In the genomic region with DNA sequence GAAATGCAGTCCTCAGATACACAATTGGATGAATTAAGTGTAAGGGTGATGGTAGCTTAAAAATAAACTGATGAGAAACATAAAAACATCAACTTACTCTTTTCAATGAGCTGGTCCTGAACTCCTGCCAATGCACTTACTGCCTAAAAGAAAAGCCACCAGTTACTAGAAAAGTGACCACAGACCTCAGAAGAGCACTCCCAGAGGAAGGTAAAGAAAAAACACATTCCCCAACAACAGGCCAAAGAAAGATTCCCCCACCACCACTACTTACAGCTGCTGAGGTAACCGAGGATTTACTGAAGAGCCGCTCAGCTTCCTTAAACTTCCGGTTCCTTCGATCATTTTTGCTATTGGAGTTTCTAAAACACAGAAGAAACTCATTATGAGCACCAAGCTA, we compare ENCODE assay signal across 1 cellular context.
TF ChIP-seq lines count a peak whose summit lies in the region.

No MANE protein-coding gene starts in this region.

TF ChIP-seq in HepG2, 621 proteins besides CTCF, POLR2A, EP300 and RAD21:
- no peak for TF ChIP-seq ZNF468 (CRISPR knock-in tag; IDR thresholded peaks at IDR 0.05)
- TF ChIP-seq SMAD9 (CRISPR knock-in tag; IDR thresholded peaks at IDR 0.05), result no peak
- TF ChIP-seq ZNF782 (CRISPR knock-in tag; IDR thresholded peaks at IDR 0.05; ENCODE audit: borderline replicate concordance), result no peak
- no peak for TF ChIP-seq U2AF1 (optimal IDR thresholded peaks at IDR 0.05; ENCODE audit: low read depth, low read length)
- TF ChIP-seq, protein P1, sequence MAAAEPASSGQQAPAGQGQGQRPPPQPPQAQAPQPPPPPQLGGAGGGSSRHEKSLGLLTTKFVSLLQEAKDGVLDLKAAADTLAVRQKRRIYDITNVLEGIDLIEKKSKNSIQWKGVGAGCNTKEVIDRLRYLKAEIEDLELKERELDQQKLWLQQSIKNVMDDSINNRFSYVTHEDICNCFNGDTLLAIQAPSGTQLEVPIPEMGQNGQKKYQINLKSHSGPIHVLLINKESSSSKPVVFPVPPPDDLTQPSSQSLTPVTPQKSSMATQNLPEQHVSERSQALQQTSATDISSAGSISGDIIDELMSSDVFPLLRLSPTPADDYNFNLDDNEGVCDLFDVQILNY (CRISPR knock-in tag; conservative IDR thresholded peaks at IDR 0.05), result no peak
- TF ChIP-seq, protein P2, sequence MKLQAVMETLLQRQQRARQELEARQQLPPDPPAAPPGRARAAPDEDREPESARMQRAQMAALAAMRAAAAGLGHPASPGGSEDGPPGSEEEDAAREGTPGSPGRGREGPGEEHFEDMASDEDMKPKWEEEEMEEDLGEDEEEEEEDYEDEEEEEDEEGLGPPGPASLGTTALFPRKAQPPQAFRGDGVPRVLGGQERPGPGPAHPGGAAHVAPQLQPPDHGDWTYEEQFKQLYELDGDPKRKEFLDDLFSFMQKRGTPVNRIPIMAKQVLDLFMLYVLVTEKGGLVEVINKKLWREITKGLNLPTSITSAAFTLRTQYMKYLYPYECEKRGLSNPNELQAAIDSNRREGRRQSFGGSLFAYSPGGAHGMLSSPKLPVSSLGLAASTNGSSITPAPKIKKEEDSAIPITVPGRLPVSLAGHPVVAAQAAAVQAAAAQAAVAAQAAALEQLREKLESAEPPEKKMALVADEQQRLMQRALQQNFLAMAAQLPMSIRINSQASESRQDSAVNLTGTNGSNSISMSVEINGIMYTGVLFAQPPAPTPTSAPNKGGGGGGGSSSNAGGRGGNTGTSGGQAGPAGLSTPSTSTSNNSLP (IDR thresholded peaks at IDR 0.05; ENCODE audit: low read depth, low read length), result no peak
- no peak for TF ChIP-seq HMG20B (CRISPR knock-in tag; conservative IDR thresholded peaks at IDR 0.05)
